9 cellular contexts compared by ENCODE assay signal in genomic region chr22:32926600-32926999, GRCh38.
DNase-seq lines count a peak whose midpoint lies in the region; ATAC-seq, FAIRE-seq and TF ChIP-seq lines count a peak whose summit lies in the region.
"Had no signal": no experiment of that assay in that cellular context is flagged by ENCODE, and none has a peak within 500 bp of the region (broad histone marks: within the 10 kb centered on the region; RNA-seq: fewer than 3 reads in every experiment).

No MANE protein-coding gene starts in this region.

- WGBS in K562 (ENCODE audit: insufficient coverage, low coverage, missing lambda C conversion rate) = 0% methylated on average over 1 of the region's 1 CpG
- 0% methylated on average over 1 of the region's 1 CpG for WGBS in mesenchymal stem cell

- POLR2A ChIA-PET in K562 (lab: Yijun Ruan, JAX) = no interaction called here
- POLR2A ChIA-PET in activated CD4-positive, alpha-beta memory T cell treated with anti-CD3 and anti-CD28 coated beads for 36 hours (lab: Charles Lee) = no interaction called here

- no peak for TF ChIP-seq EP300 in K562 (IDR thresholded peaks at IDR 0.05; ENCODE audit: low read length)

- CTCF ChIA-PET in K562 (lab: Yijun Ruan, JAX; ENCODE audit: low intra/inter-chr PET ratio) = no interaction called here
- CTCF ChIA-PET in activated CD4-positive, alpha-beta memory T cell treated with anti-CD3 and anti-CD28 coated beads for 36 hours (lab: Charles Lee) = interaction anchor here (1.1 kb wide), 1 partner anchor 46 kb away, joined by 3 read pairs; no protein-coding TSS in a partner anchor

- H3K4me1 ChIP-seq in Karpas-422 (ENCODE audit: low read length) (no peaks in the 10 kb centered on the region), K562 (replicated peaks in 1 of 2; ENCODE audit: control insufficient read depth in 2 of 2, insufficient read depth in 2 of 2, low read length in 2 of 2) (no peaks in the 10 kb centered on the region; a peak in 1 of 5 replicates), mesenchymal stem cell (ENCODE audit: control insufficient read depth, insufficient read depth, low read depth, low read length) (no peaks in the 10 kb centered on the region)

- H3K79me2 ChIP-seq in Karpas-422 (ENCODE audit: low read length) (no peaks in the 10 kb centered on the region), K562 (ENCODE audit: control insufficient read depth, insufficient read depth, low read length) (no peaks in the 10 kb centered on the region)

- H2AFZ ChIP-seq in Karpas-422 (ENCODE audit: low read length) (no peak overlapping the region), K562 (ENCODE audit: low read depth, low read length) (no peak overlapping the region), mesenchymal stem cell (ENCODE audit: low read depth, low read length) (no peak overlapping the region)

- H3K27ac Mint-ChIP-seq in activated CD4-positive, alpha-beta memory T cell treated with anti-CD3 and anti-CD28 coated beads for 36 hours = no peak overlapping the region

- no peaks in the 10 kb centered on the region for H3K79me1 ChIP-seq in mesenchymal stem cell (replicated peaks; ENCODE audit: low read length, poor library complexity, severe bottlenecking)

- peaks cover 5% of the 10 kb centered on the region for H3K27me3 Mint-ChIP-seq in activated CD4-positive, alpha-beta memory T cell treated with anti-CD3 and anti-CD28 coated beads for 36 hours

- H3K4ac ChIP-seq in mesenchymal stem cell (ENCODE audit: low read depth in 1 of 2, low read length in 2 of 2) = no peak overlapping the region

- H3K14ac ChIP-seq in mesenchymal stem cell (ENCODE audit: low read length in 2 of 2) = no peak overlapping the region

- H3K18ac ChIP-seq in mesenchymal stem cell (ENCODE audit: low read depth in 1 of 2, low read length in 2 of 2) = no peak overlapping the region

- ATAC-seq in K562 (peak; percentile 69; the same call in 2 of the 3 replicates), GM21528 (IDR thresholded peaks at IDR 0.05; ENCODE audit: low FRiP score, unreplicated experiment) (no peak)

- TF ChIP-seq CTCF in K562 (IDR thresholded peaks at IDR 0.05 in 2 of 3, conservative IDR thresholded peaks at IDR 0.05 in 1 of 3; ENCODE audit: insufficient read depth in 2 of 3, low read depth in 1 of 3, low read length in 3 of 3) = peak; percentile 48 to 60 (median 57)

- peak; percentile 41 to 43 for TF ChIP-seq RAD21 in K562 (CRISPR knock-in tag; conservative IDR thresholded peaks at IDR 0.05 in 1 of 2, IDR thresholded peaks at IDR 0.05 in 1 of 2)

- FAIRE-seq in K562 (lab: Jason Lieb, UNC) = peak; percentile 37

- in situ Hi-C loops in K562 (cut with MboI) = no loop called here

- H3K27ac ChIP-seq in Karpas-422 (ENCODE audit: low read length) (no peak overlapping the region), K562 (ENCODE audit: extremely low read depth, low read depth, low read length) (no peak overlapping the region), mesenchymal stem cell (ENCODE audit: low read length, poor library complexity, severe bottlenecking) (no peak overlapping the region)

- no peak overlapping the region for H3K4me3 Mint-ChIP-seq in activated CD4-positive, alpha-beta memory T cell treated with anti-CD3 and anti-CD28 coated beads for 36 hours

- H4K8ac ChIP-seq in mesenchymal stem cell (ENCODE audit: low read length) = no peak overlapping the region

- H2AK5ac ChIP-seq in mesenchymal stem cell (ENCODE audit: low read length, severe bottlenecking) = no peak overlapping the region

- no peak overlapping the region for H2BK5ac ChIP-seq in mesenchymal stem cell (ENCODE audit: low read depth, low read length, poor library complexity, severe bottlenecking)

- H3K4me2 ChIP-seq in Karpas-422 (ENCODE audit: low read depth, low read length, poor library complexity, severe bottlenecking) = no peak overlapping the region
- H3K4me2 ChIP-seq in K562 (ENCODE audit: insufficient read depth, low read length) = no peak overlapping the region
- H3K4me2 ChIP-seq in mesenchymal stem cell (ENCODE audit: low read length, poor library complexity, severe bottlenecking) = no peak overlapping the region

- no peak for TF ChIP-seq POLR2A in K562 (conservative IDR thresholded peaks at IDR 0.05)

- no peak overlapping the region for H2BK15ac ChIP-seq in mesenchymal stem cell (ENCODE audit: low read depth, poor library complexity, severe bottlenecking)

- DNase-seq in DMS114 treated with DMSO at 0.1 percent for 48 hours (lab: John Stamatoyannopoulos, UW; ENCODE audit: unreplicated experiment) (peak; percentile 26), Karpas-422 (peak; percentile 71), K562 (ENCODE audit: extremely low read depth in 1 of 4, low spot score in 3 of 4) (peak; percentile 19 to 48 (median 27)), mesenchymal stem cell (peak; percentile 51), NOMO-1 treated with dmso at 0.1 percent for 144 hours (lab: John Stamatoyannopoulos, UW; ENCODE audit: unreplicated experiment) (no peak), inferior parietal cortex (ENCODE audit: extremely low spot score) (no peak)
- no peak for DNase-seq in activated CD4-positive, alpha-beta memory T cell treated with anti-CD3 and anti-CD28 coated beads for 36 hours
- DNase-seq: left cardiac atrium had no signal

- no TSS peak for BruUV-seq in K562 (replicated peaks; lab: Mats Ljungman, UMichigan)

- no peaks in the 10 kb centered on the region for H4K20me1 ChIP-seq in Karpas-422 (ENCODE audit: insufficient read depth, low read depth, low read length)
- no peaks in the 10 kb centered on the region for H4K20me1 ChIP-seq in K562 (replicated peaks; ENCODE audit: control insufficient read depth, insufficient read depth, low read length)

- H3K9me1 ChIP-seq in K562 (ENCODE audit: control insufficient read depth, insufficient read depth, low read length) = no peaks in the 10 kb centered on the region

- no peak overlapping the region for H2BK12ac ChIP-seq in mesenchymal stem cell (ENCODE audit: low read length in 2 of 2)

- no peaks in the 10 kb centered on the region for H3K4me1 Mint-ChIP-seq in activated CD4-positive, alpha-beta memory T cell treated with anti-CD3 and anti-CD28 coated beads for 36 hours (ENCODE audit: low read depth)

- H3K27me3 ChIP-seq in Karpas-422 (ENCODE audit: low read length) (no peaks in the 10 kb centered on the region), K562 (ENCODE audit: control insufficient read depth in 2 of 2, insufficient read depth in 2 of 2, low read length in 2 of 2) (no peaks in the 10 kb centered on the region; a peak in 1 of 5 replicates), mesenchymal stem cell (ENCODE audit: control insufficient read depth in 1 of 2, insufficient read depth in 1 of 2, low read length in 2 of 2) (peaks cover 0 to 57% of the 10 kb centered on the region in 2 experiments)

- H3K36me3 Mint-ChIP-seq in activated CD4-positive, alpha-beta memory T cell treated with anti-CD3 and anti-CD28 coated beads for 36 hours = no peaks in the 10 kb centered on the region

- H3K9ac ChIP-seq in Karpas-422 (ENCODE audit: low read length) (no peak overlapping the region), K562 (ENCODE audit: insufficient read depth in 1 of 2, low read depth in 2 of 2, low read length in 2 of 2) (no peak overlapping the region), mesenchymal stem cell (ENCODE audit: low read length) (no peak overlapping the region)

- intact Hi-C loops in K562 (cut with micrococcal nuclease) = loop anchor here (2.0 kb wide), 1 partner anchor 60 kb away; no protein-coding TSS in a partner anchor
- intact Hi-C loops in activated CD4-positive, alpha-beta memory T cell treated with anti-CD3 and anti-CD28 coated beads for 36 hours (cut with micrococcal nuclease) = no loop called here

- H3K36me3 ChIP-seq in Karpas-422 (ENCODE audit: insufficient read depth, low read length) = no peaks in the 10 kb centered on the region
- H3K36me3 ChIP-seq in K562 (ENCODE audit: control insufficient read depth, insufficient read depth, low read length) = no peaks in the 10 kb centered on the region
- no peaks in the 10 kb centered on the region for H3K36me3 ChIP-seq in mesenchymal stem cell (ENCODE audit: control insufficient read depth in 1 of 2, insufficient read depth in 2 of 2, low read depth in 1 of 2, low read length in 2 of 2)

- H3K23ac ChIP-seq in mesenchymal stem cell (ENCODE audit: low read length in 2 of 2) = no peak overlapping the region

- no peaks in the 10 kb centered on the region for H3K9me2 ChIP-seq in Karpas-422 (replicated peaks; ENCODE audit: insufficient read depth, low read length)

- H3K4me3 ChIP-seq in Karpas-422 (ENCODE audit: low read length) = no peak overlapping the region
- H3K4me3 ChIP-seq in K562 = no peak overlapping the region
- no peak overlapping the region for H3K4me3 ChIP-seq in mesenchymal stem cell (ENCODE audit: insufficient read depth in 1 of 2, low read depth in 1 of 2, low read length in 2 of 2)

- no peaks in the 10 kb centered on the region for H3K9me3 Mint-ChIP-seq in activated CD4-positive, alpha-beta memory T cell treated with anti-CD3 and anti-CD28 coated beads for 36 hours

- no peak overlapping the region for H2BK120ac ChIP-seq in mesenchymal stem cell (ENCODE audit: low read depth, low read length)

- H3K9me3 ChIP-seq in Karpas-422 (ENCODE audit: low read length) (no peaks in the 10 kb centered on the region), K562 (replicated peaks; ENCODE audit: control insufficient read depth, insufficient read depth, low read depth, low read length) (no peaks in the 10 kb centered on the region), mesenchymal stem cell (ENCODE audit: control insufficient read depth, low read length) (no peaks in the 10 kb centered on the region)

- no peak overlapping the region for H4K91ac ChIP-seq in mesenchymal stem cell (ENCODE audit: low read length)

TF ChIP-seq in K562, 482 proteins besides CTCF, POLR2A, EP300 and RAD21 (continues in another document):
- TF ChIP-seq ELF4 (CRISPR knock-in tag; IDR thresholded peaks at IDR 0.05) (no peak), CREM (IDR thresholded peaks at IDR 0.05; ENCODE audit: low read depth) (no peak), THAP12 (CRISPR knock-in tag; IDR thresholded peaks at IDR 0.05) (no peak)

Comparison
In these comparisons a context has a peak if more than half of its experiments do, and no peak if none do; other contexts are left out.
1. DNase-seq: peak in DMS114 treated with DMSO at 0.1 percent for 48 hours (single experiment), Karpas-422 (single experiment), K562 (4 of 4) and mesenchymal stem cell (single experiment); none in NOMO-1 treated with dmso at 0.1 percent for 144 hours (single experiment), activated CD4-positive, alpha-beta memory T cell treated with anti-CD3 and anti-CD28 coated beads for 36 hours (single experiment) and inferior parietal cortex (single experiment).